ENCODE assay signal across 11 cellular contexts in genomic region chr9:112072721-112073553, GRCh38.
DNase-seq lines count a peak whose midpoint lies in the region; ATAC-seq and TF ChIP-seq lines count a peak whose summit lies in the region.
"Had no signal": no experiment of that assay in that cellular context is flagged by ENCODE, and none has a peak within 500 bp of the region (broad histone marks: within the 10 kb centered on the region; RNA-seq: fewer than 3 reads in every experiment).

No MANE protein-coding gene starts in this region.

- H3K14ac ChIP-seq in IMR-90 (replicated peaks; ENCODE audit: low read depth, low read length), result peak overlapping the region; percentile 99

- peak overlapping the region; percentile 94 for H2AK9ac ChIP-seq in IMR-90 (replicated peaks; ENCODE audit: low read depth, low read length, poor library complexity)

- no peak overlapping the region for H3K4me2 ChIP-seq in IMR-90 (ENCODE audit: low read depth, low read length)
- H3K4me2 ChIP-seq in mammary epithelial cell (ENCODE audit: insufficient read depth, low read depth, low read length), result no peak overlapping the region

- H3K9ac ChIP-seq in IMR-90 (ENCODE audit: low read depth, low read length) (peak overlapping the region; percentile 29), mammary epithelial cell (ENCODE audit: insufficient read depth, low read length) (no peak overlapping the region)

- H3K23ac ChIP-seq in IMR-90 (ENCODE audit: low read depth, low read length), result peak overlapping the region; percentile 98

- no peaks in the 10 kb centered on the region for H3K79me2 ChIP-seq in ACC112 (ENCODE audit: control insufficient read depth, insufficient read depth, low read length, unreplicated experiment)
- H3K79me2 ChIP-seq in mammary epithelial cell (ENCODE audit: insufficient read depth, low read length), result no peaks in the 10 kb centered on the region

- intact Hi-C loops in IMR-90 (cut with micrococcal nuclease) (loop anchor here (5.0 to 10.0 kb wide), 4 partner anchors 41 to 438 kb away; partner anchors contain the start of gene DNAJC25), mammary epithelial cell (cut with micrococcal nuclease) (loop anchor here (2.0 kb wide), 1 partner anchor 52 kb away; no protein-coding TSS in a partner anchor)

- peak overlapping the region; percentile 24 for H2AFZ ChIP-seq in ACC112 (ENCODE audit: low read length, unreplicated experiment)
- peak overlapping the region; percentile 65 for H2AFZ ChIP-seq in IMR-90 (replicated peaks; ENCODE audit: low read length, poor library complexity)
- H2AFZ ChIP-seq in mammary epithelial cell (ENCODE audit: low read depth, low read length), result peak overlapping the region; percentile 57

- H3K9me3 ChIP-seq in IMR-90 (ENCODE audit: control insufficient read depth, insufficient read depth, low read length) (no peaks in the 10 kb centered on the region), mammary epithelial cell (replicated peaks; ENCODE audit: insufficient read depth, low read length) (no peaks in the 10 kb centered on the region), muscle layer of duodenum (ENCODE audit: control insufficient read depth in 1 of 2, low read length in 2 of 2) (no peaks in the 10 kb centered on the region)

- peaks cover 12 to 24% of the 10 kb centered on the region in 2 experiments; a peak in 3 of 4 replicates for H3K79me1 ChIP-seq in IMR-90 (ENCODE audit: low read depth in 1 of 2, low read length in 2 of 2)

- H3K18ac ChIP-seq in IMR-90 (ENCODE audit: low read depth, low read length), result peak overlapping the region; percentile 71

- in situ Hi-C loops in IMR-90 (cut with MboI; ENCODE audit: low sequenced_read_pairs) (loop anchor here (10.0 kb wide), 1 partner anchor 128 kb away; no protein-coding TSS in a partner anchor), mammary epithelial cell (cut with MboI; ENCODE audit: low sequenced_read_pairs in 2 of 2) (loop anchor here (10.0 to 25.0 kb wide), 2 partner anchors 111 to 178 kb away; partner anchors contain the start of gene UGCG (in 1 of the 2))

- POLR2A ChIA-PET in IMR-90 (lab: Charles Lee; ENCODE audit: unreplicated experiment), result interaction anchor here (1.3 kb wide), 1 partner anchor 11 kb away, joined by 11 read pairs; no protein-coding TSS in a partner anchor

- H3K9me1 ChIP-seq in IMR-90 (ENCODE audit: insufficient read depth, low read length), result peaks cover 14% of the 10 kb centered on the region

- peak overlapping the region; percentile 98 for H3K27ac ChIP-seq in ACC112 (ENCODE audit: low read depth, low read length)
- peak overlapping the region; percentile 99 for H3K27ac ChIP-seq in IMR-90 (ENCODE audit: insufficient read depth, low read length)
- H3K27ac ChIP-seq in mammary epithelial cell (ENCODE audit: insufficient read depth, low read depth, low read length), result peak overlapping the region; percentile 27
- H3K27ac ChIP-seq in muscle layer of duodenum (ENCODE audit: low read length), result peak overlapping the region; percentile 60

- TF ChIP-seq RAD21 in IMR-90 (IDR thresholded peaks at IDR 0.05; ENCODE audit: low read length), result peak; percentile 12; the same call in 1 of the 2 replicates

- TF ChIP-seq POLR2A in IMR-90 (IDR thresholded peaks at IDR 0.05; ENCODE audit: low read depth, low read length), result no peak

- ATAC-seq in IMR-90 (ENCODE audit: low read depth), result peak; percentile 30

- H3K4me1 ChIP-seq in ACC112 (ENCODE audit: control insufficient read depth, insufficient read depth, low read length, unreplicated experiment) (peaks cover 27% of the 10 kb centered on the region), IMR-90 (ENCODE audit: control insufficient read depth, insufficient read depth, low read length) (peaks cover 19% of the 10 kb centered on the region), mammary epithelial cell (ENCODE audit: insufficient read depth, low read length) (peaks cover 10% of the 10 kb centered on the region), muscle layer of duodenum (ENCODE audit: control insufficient read depth in 1 of 2, insufficient read depth in 2 of 2, low read length in 2 of 2) (no peaks in the 10 kb centered on the region)

- H3K27me3 ChIP-seq in ACC112 (ENCODE audit: insufficient read depth, low read length), result no peaks in the 10 kb centered on the region
- H3K27me3 ChIP-seq in IMR-90 (ENCODE audit: control insufficient read depth, insufficient read depth, low read length), result no peaks in the 10 kb centered on the region
- no peaks in the 10 kb centered on the region for H3K27me3 ChIP-seq in mammary epithelial cell (ENCODE audit: insufficient read depth, low read length)
- no peaks in the 10 kb centered on the region for H3K27me3 ChIP-seq in muscle layer of duodenum (ENCODE audit: low read depth, low read length)

- peak overlapping the region; percentile 99 for H2BK5ac ChIP-seq in IMR-90 (ENCODE audit: low read depth, low read length, poor library complexity, severe bottlenecking)

- no peak for TF ChIP-seq CTCF in IMR-90 (conservative IDR thresholded peaks at IDR 0.05; ENCODE audit: low read depth, low read length)
- no peak for TF ChIP-seq CTCF in mammary epithelial cell (conservative IDR thresholded peaks at IDR 0.05 in 1 of 2, IDR thresholded peaks at IDR 0.05 in 1 of 2; ENCODE audit: extremely low read depth in 1 of 2, insufficient read depth in 1 of 2, low read depth in 1 of 2, low read length in 2 of 2)

- peak overlapping the region; percentile 21 for H3K4me3 ChIP-seq in ACC112 (ENCODE audit: low read depth, low read length)
- H3K4me3 ChIP-seq in IMR-90 (ENCODE audit: insufficient read depth, low read depth, low read length), result no peak overlapping the region
- H3K4me3 ChIP-seq in mammary epithelial cell (replicated peaks in 1 of 3; ENCODE audit: insufficient read depth in 1 of 3, low read depth in 2 of 3, low read length in 3 of 3), result no peak overlapping the region
- no peak overlapping the region for H3K4me3 ChIP-seq in muscle layer of duodenum (ENCODE audit: low read depth in 1 of 2, low read length in 2 of 2)

- peak overlapping the region; percentile 99 for H4K91ac ChIP-seq in IMR-90 (ENCODE audit: insufficient read depth, low read depth, low read length)

- H4K5ac ChIP-seq in IMR-90 (ENCODE audit: low read depth, low read length), result peak overlapping the region; percentile 73

- H3K36me3 ChIP-seq in ACC112 (ENCODE audit: insufficient read depth, low read length) (no peaks in the 10 kb centered on the region), IMR-90 (ENCODE audit: control insufficient read depth, insufficient read depth, low read length) (no peaks in the 10 kb centered on the region), mammary epithelial cell (ENCODE audit: insufficient read depth, low read length) (no peaks in the 10 kb centered on the region), muscle layer of duodenum (ENCODE audit: control insufficient read depth in 1 of 2, insufficient read depth in 2 of 2, low read length in 2 of 2) (no peaks in the 10 kb centered on the region)

- H2BK120ac ChIP-seq in IMR-90 (ENCODE audit: low read depth, low read length), result peak overlapping the region; percentile 99

- H3K56ac ChIP-seq in IMR-90 (ENCODE audit: extremely low read depth, insufficient read depth, low read length), result peak overlapping the region; percentile 93

- peak overlapping the region; percentile 94 for H2BK15ac ChIP-seq in IMR-90 (ENCODE audit: low read depth, low read length)

- dilution Hi-C loops in IMR-90 (cut with HindIII; ENCODE audit: low sequenced_read_pairs, unreplicated experiment), result no loop called here
- dilution Hi-C loops in mammary epithelial cell (cut with HindIII; ENCODE audit: low sequenced_read_pairs), result loop anchor here (5.0 kb wide), 1 partner anchor 306 kb away; no protein-coding TSS in a partner anchor

- peak overlapping the region; percentile 97 for H2AK5ac ChIP-seq in IMR-90 (ENCODE audit: low read depth, low read length)

- no TSS peak for BruUV-seq in IMR-90 (replicated peaks; lab: Mats Ljungman, UMichigan)
- BruUV-seq in mammary epithelial cell (replicated peaks; lab: Mats Ljungman, UMichigan), result no TSS peak

- CTCF ChIA-PET in IMR-90 (lab: Yijun Ruan, JAX), result interaction anchor here (0.8 to 1.2 kb wide), 2 partner anchors 22 to 176 kb away, joined by 3 to 4 read pairs; partner anchors contain the start of gene UGCG
- CTCF ChIA-PET in mammary epithelial cell (lab: Charles Lee; ENCODE audit: low non-redundant PET), result interaction anchor here (0.6 kb wide), 1 partner anchor 475 kb away, joined by 11 read pairs; no protein-coding TSS in a partner anchor

- WGBS in IMR-90 (ENCODE audit: extremely low coverage in 2 of 2, insufficient read length in 1 of 2), 2 experiments, result 92% methylated on average over 4 of the region's 9 CpGs; no CpG with 5 or more reads in 1 of the 2 experiments
- WGBS in mammary epithelial cell (ENCODE audit: low coverage, missing lambda C conversion rate), result 68% methylated on average over 8 of the region's 9 CpGs

- peak overlapping the region; percentile 94 to 97 for H4K8ac ChIP-seq in IMR-90 (ENCODE audit: low read depth in 2 of 2, low read length in 2 of 2)

- H3K4ac ChIP-seq in IMR-90 (ENCODE audit: low read depth, low read length), result peak overlapping the region; percentile 99

- H2BK20ac ChIP-seq in IMR-90 (ENCODE audit: low read depth, low read length), result peak overlapping the region; percentile 100

- no peaks in the 10 kb centered on the region for H4K20me1 ChIP-seq in IMR-90 (ENCODE audit: insufficient read depth, low read length)
- H4K20me1 ChIP-seq in mammary epithelial cell (ENCODE audit: insufficient read depth, low read length), result no peaks in the 10 kb centered on the region

- DNase-seq in IMR-90 (peak; percentile 98), mammary epithelial cell (peak; percentile 54), KG1 (lab: John Stamatoyannopoulos, UW) (no peak), HuH-7 (ENCODE audit: low spot score) (no peak), NCI-H2171 (lab: John Stamatoyannopoulos, UW) (no peak)
- DNase-seq in stimulated activated naive CD4-positive, alpha-beta T cell treated with Interleukin-2 at 50 U/mL for 16 hours (lab: John Stamatoyannopoulos, UW), result no peak
- DNase-seq: CD4-positive, alpha-beta T cell; NCI-H1930; stimulated activated CD4-positive, alpha-beta T cell treated with anti-CD3 and anti-CD28 coated beads, Interleukin-2, amount 100 ng/mL, for 24 hours had no signal

TF ChIP-seq in IMR-90, 13 proteins besides CTCF, POLR2A, EP300 and RAD21 (continues in another document):
- no peak for TF ChIP-seq MAFK (IDR thresholded peaks at IDR 0.05; ENCODE audit: low read depth, low read length)
- TF ChIP-seq FOS (IDR thresholded peaks at IDR 0.05; ENCODE audit: low read depth, low read length), result peak; percentile 66; the same call in 1 of the 2 replicates
- no peak for TF ChIP-seq ELK1 (IDR thresholded peaks at IDR 0.05; ENCODE audit: borderline replicate concordance, low read depth, low read length)

Comparison
In these comparisons a context has a peak if more than half of its experiments do, and no peak if none do; other contexts are left out.
1. H3K27ac ChIP-seq: peak in every context shown above with its lines; median percentile 99 in IMR-90; 98 in ACC112; 60 in muscle layer of duodenum; 27 in mammary epithelial cell.
2. DNase-seq: peak in IMR-90 (single experiment) and mammary epithelial cell (single experiment); none in KG1 (single experiment), HuH-7 (single experiment), NCI-H2171 (single experiment) and stimulated activated naive CD4-positive, alpha-beta T cell treated with Interleukin-2 at 50 U/mL for 16 hours (single experiment).
3. Peak in every context shown above with its lines, with median percentiles within 50 percentile points of each other: H2AFZ ChIP-seq.